24 cellular contexts compared by ENCODE assay signal in the genomic region with DNA sequence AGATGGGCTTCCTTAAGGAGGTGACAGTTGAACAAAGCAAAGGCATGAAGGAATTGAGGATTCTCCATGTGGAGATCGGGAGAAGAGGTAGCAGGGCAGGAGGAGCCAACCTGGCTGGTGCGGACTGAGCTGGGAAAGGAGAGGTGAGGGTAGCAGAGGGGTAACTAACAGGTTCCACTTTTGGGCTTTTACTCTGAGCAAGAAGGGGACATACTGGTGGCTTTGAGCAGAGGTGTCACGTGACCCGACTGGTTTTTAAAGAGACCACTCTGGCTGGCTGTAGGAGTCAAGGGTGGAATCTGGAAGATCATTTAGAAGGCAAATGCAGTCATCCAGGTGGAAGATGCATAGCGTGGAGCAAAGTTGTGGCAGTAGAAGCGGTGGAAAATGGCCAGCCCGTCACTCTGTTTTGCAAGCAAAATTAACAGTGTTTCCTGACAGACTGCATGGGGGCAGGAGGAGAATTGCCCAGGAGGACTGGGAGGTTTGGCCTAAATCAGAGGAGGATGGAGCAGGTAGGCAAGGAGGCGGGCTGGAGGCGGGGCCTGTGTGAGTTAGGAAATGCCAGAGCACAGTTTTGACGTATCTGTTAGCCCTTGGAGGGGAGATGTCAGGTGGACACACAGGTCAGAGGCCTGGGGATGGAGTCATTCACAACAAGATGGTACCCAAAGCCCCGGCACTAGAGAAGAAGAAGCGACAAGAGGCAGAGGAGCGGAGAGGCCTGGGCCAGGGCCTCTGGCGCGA.
"Had no signal": no experiment of that assay in that cellular context is flagged by ENCODE, and none has a peak within 500 bp of the region (broad histone marks: within the 10 kb centered on the region; RNA-seq: fewer than 3 reads in every experiment).

No MANE protein-coding gene starts in this region.

- H3K4me1 ChIP-seq: colonic mucosa, psoas muscle had no signal

- FAIRE-seq: small intestine had no signal

- H2AFZ ChIP-seq: neural progenitor cell had no signal

- H3K36me3 Mint-ChIP-seq: naive thymus-derived CD4-positive, alpha-beta T cell had no signal

- H3K27ac Mint-ChIP-seq: activated naive CD4-positive, alpha-beta T cell treated with anti-CD3 and anti-CD28 coated beads for 36 hours; naive thymus-derived CD4-positive, alpha-beta T cell; neural progenitor cell; type B pancreatic cell had no signal

- ATAC-seq: activated CD4-positive, CD25-positive, alpha-beta regulatory T cell treated with anti-CD3 and anti-CD28 coated beads, Interleukin-2, amount 50 U/mL, for 24 hours; activated T-cell treated with anti-CD3 and anti-CD28 coated beads, Interleukin-2, amount 50 U/mL, for 4 hours; esophagus mucosa; gastroesophageal sphincter; heart left ventricle; left ventricle myocardium superior; naive thymus-derived CD4-positive, alpha-beta T cell; psoas muscle; right cardiac atrium; stimulated activated naive CD8-positive, alpha-beta T cell treated with anti-CD3 and anti-CD28 coated beads, Interleukin-15, amount 100 ng/mL, for 72 hours had no signal

- H3K9me3 ChIP-seq: colonic mucosa, gastroesophageal sphincter, heart left ventricle, psoas muscle, suprapubic skin had no signal

- DNase-seq: activated CD4-positive, alpha-beta T cell treated with anti-CD3 and anti-CD28 coated beads, Interleukin-2, amount 50 U/mL, for 1 hour; activated CD8-positive, alpha-beta memory T cell treated with anti-CD3 and anti-CD28 coated beads, Interleukin-2, amount 50 U/mL, for 4 hours; activated naive CD4-positive, alpha-beta T cell treated with anti-CD3 and anti-CD28 coated beads for 36 hours; activated T-cell treated with anti-CD3 and anti-CD28 coated beads, Interleukin-2, amount 50 U/mL, for 4 hours; brain microvascular endothelial cell; colonic mucosa; kidney glomerular epithelial cell; left ventricle myocardium superior; naive thymus-derived CD4-positive, alpha-beta T cell; right cardiac atrium; small intestine; stimulated activated CD4-positive, alpha-beta T cell treated with anti-CD3 and anti-CD28 coated beads, Interleukin-15, amount 100 ng/mL, for 24 hours; stimulated activated CD4-positive, alpha-beta T cell treated with anti-CD3 and anti-CD28 coated beads, Interleukin-4, amount 100 ng/mL, for 1 hour; stimulated activated naive CD8-positive, alpha-beta T cell treated with anti-CD3 and anti-CD28 coated beads, Interleukin-15, amount 100 ng/mL, for 72 hours; T1000 had no signal

- H3K4me3 ChIP-seq: colonic mucosa, gastroesophageal sphincter, heart left ventricle, neural progenitor cell, psoas muscle, suprapubic skin had no signal

- H3K4me3 Mint-ChIP-seq: activated naive CD4-positive, alpha-beta T cell treated with anti-CD3 and anti-CD28 coated beads for 36 hours; activated T-cell treated with anti-CD3 and anti-CD28 coated beads, Interleukin-2, amount 50 U/mL, for 4 hours; central memory CD8-positive, alpha-beta T cell; naive thymus-derived CD4-positive, alpha-beta T cell; neural progenitor cell; stimulated activated naive CD8-positive, alpha-beta T cell treated with anti-CD3 and anti-CD28 coated beads, Interleukin-15, amount 100 ng/mL, for 72 hours; type B pancreatic cell had no signal

- H3K9me3 Mint-ChIP-seq: activated naive CD4-positive, alpha-beta T cell treated with anti-CD3 and anti-CD28 coated beads for 36 hours; activated T-cell treated with anti-CD3 and anti-CD28 coated beads, Interleukin-2, amount 50 U/mL, for 4 hours; central memory CD8-positive, alpha-beta T cell; naive thymus-derived CD4-positive, alpha-beta T cell; stimulated activated naive CD8-positive, alpha-beta T cell treated with anti-CD3 and anti-CD28 coated beads, Interleukin-15, amount 100 ng/mL, for 72 hours; type B pancreatic cell had no signal

- H3K27ac ChIP-seq: brain microvascular endothelial cell, colonic mucosa, gastroesophageal sphincter, neural progenitor cell, psoas muscle, suprapubic skin had no signal

- H3K36me3 ChIP-seq: brain microvascular endothelial cell, colonic mucosa, neural progenitor cell, suprapubic skin had no signal

- H3K9ac ChIP-seq: neural progenitor cell had no signal

- H3K27me3 ChIP-seq: brain microvascular endothelial cell, colonic mucosa, gastroesophageal sphincter, heart left ventricle, neural progenitor cell, suprapubic skin had no signal

- H3K4me2 ChIP-seq: neural progenitor cell had no signal
